Comparison of ENCODE assay signal across 9 cellular contexts in genomic region chr7:35593896-35594295, GRCh38.
DNase-seq lines count a peak whose midpoint lies in the region; ATAC-seq, FAIRE-seq and TF ChIP-seq lines count a peak whose summit lies in the region.
"Had no signal": no experiment of that assay in that cellular context is flagged by ENCODE, and none has a peak within 500 bp of the region (broad histone marks: within the 10 kb centered on the region; RNA-seq: fewer than 3 reads in every experiment).

No MANE protein-coding gene starts in this region.

- no peak overlapping the region for H3K27ac Mint-ChIP-seq in endothelial cell (ENCODE audit: unreplicated experiment)

- H3K9me2 ChIP-seq in DOHH2 (replicated peaks; ENCODE audit: control insufficient read depth, low read length), result no peaks in the 10 kb centered on the region

- no peak for TF ChIP-seq EP300 in A549 (IDR thresholded peaks at IDR 0.05)

- H3K27me3 ChIP-seq in DOHH2 (ENCODE audit: control insufficient read depth, low read length), result 0 out of 2 replicates have a peak, but pooled peaks cover 4% of the 10 kb centered on the region

- no peak overlapping the region for H3K27ac ChIP-seq in A549
- no peak overlapping the region for H3K27ac ChIP-seq in DOHH2 (ENCODE audit: low read depth, low read length)
- H3K27ac ChIP-seq: thoracic aorta had no signal

- H3F3A ChIP-seq in DOHH2 (ENCODE audit: control insufficient read depth, insufficient read depth), result no peaks in the 10 kb centered on the region

- CTCF ChIA-PET in A549 (lab: Yijun Ruan, JAX), result interaction anchor here (1.1 to 3.1 kb wide), 4 partner anchors 9 to 56 kb away, joined by 4 to 12 read pairs (median 4); no protein-coding TSS in a partner anchor

- 44% methylated on average over 8 of the region's 8 CpGs for WGBS in A549 (ENCODE audit: missing lambda C conversion rate)

- H3K4me3 Mint-ChIP-seq in endothelial cell (ENCODE audit: unreplicated experiment), result no peak overlapping the region

- H3K4me2 ChIP-seq in A549 (no peak overlapping the region), DOHH2 (ENCODE audit: low read length) (no peak overlapping the region)

- no peak for TF ChIP-seq POLR2A in A549 (IDR thresholded peaks at IDR 0.05; ENCODE audit: low read length)

- FAIRE-seq in A549 (lab: Jason Lieb, UNC), result no peak

- ATAC-seq in A549 (peak in 1 of 2 experiments; percentile 54; a peak in 3 of 6 replicates), HG03520 (IDR thresholded peaks at IDR 0.05; ENCODE audit: unreplicated experiment) (no peak), HG03439 (IDR thresholded peaks at IDR 0.05; ENCODE audit: unreplicated experiment) (no peak)

- H3K4me1 ChIP-seq in A549 (0 out of 3 replicates have a peak, but pooled peaks cover 3% of the 10 kb centered on the region), DOHH2 (ENCODE audit: control insufficient read depth, low read length) (no peaks in the 10 kb centered on the region)

- no peaks in the 10 kb centered on the region for H3K27me3 Mint-ChIP-seq in endothelial cell (ENCODE audit: unreplicated experiment)

- DNase-seq in A549 (ENCODE audit: low read depth in 1 of 2, low spot score in 1 of 2) (peak in 1 of 2 experiments; percentile 25), NCI-H1930 (lab: John Stamatoyannopoulos, UW) (peak; percentile 6 to 7), endothelial cell (ENCODE audit: low spot score) (peak; percentile 47), NCI-H1048 (lab: John Stamatoyannopoulos, UW) (no peak), midbrain (lab: John Stamatoyannopoulos, UW) (no peak)

- H3K36me3 ChIP-seq in DOHH2 (ENCODE audit: control insufficient read depth, low read length), result no peaks in the 10 kb centered on the region
- H3K36me3 ChIP-seq: thoracic aorta had no signal

- no peaks in the 10 kb centered on the region for H3K79me2 ChIP-seq in DOHH2 (ENCODE audit: control insufficient read depth, low read length)

- POLR2A ChIA-PET in A549 (lab: Yijun Ruan, JAX), result no interaction called here

- peak; percentile 21; the same call in 1 of the 3 replicates for TF ChIP-seq CTCF in A549 (IDR thresholded peaks at IDR 0.05)
- peak; percentile 98 for TF ChIP-seq CTCF in DOHH2 (IDR thresholded peaks at IDR 0.05; ENCODE audit: low read depth, low read length, poor library complexity, severe bottlenecking)
- peak; percentile 69 for TF ChIP-seq CTCF in endothelial cell (IDR thresholded peaks at IDR 0.05; ENCODE audit: unreplicated experiment)

- no peak for TF ChIP-seq RAD21 in A549 (conservative IDR thresholded peaks at IDR 0.05 in 1 of 2, IDR thresholded peaks at IDR 0.05 in 1 of 2)

- no peaks in the 10 kb centered on the region for H3K36me3 Mint-ChIP-seq in endothelial cell (ENCODE audit: low read depth, unreplicated experiment)

- H3K4me1 Mint-ChIP-seq in endothelial cell (ENCODE audit: unreplicated experiment), result peaks cover 5% of the 10 kb centered on the region

- H3K4me3 ChIP-seq in A549 (no peak overlapping the region), DOHH2 (ENCODE audit: low read length) (no peak overlapping the region)
- H3K4me3 ChIP-seq: thoracic aorta had no signal

- no peaks in the 10 kb centered on the region for H3K9me3 Mint-ChIP-seq in endothelial cell (ENCODE audit: unreplicated experiment)

- no peaks in the 10 kb centered on the region for H3K9me3 ChIP-seq in A549
- no peaks in the 10 kb centered on the region for H3K9me3 ChIP-seq in DOHH2 (ENCODE audit: control insufficient read depth, insufficient read depth, low read length)
- H3K9me3 ChIP-seq: thoracic aorta had no signal

- H4K20me1 ChIP-seq in DOHH2 (ENCODE audit: control insufficient read depth, insufficient read depth, low read depth, low read length), result no peaks in the 10 kb centered on the region

TF ChIP-seq in A549, 52 proteins besides CTCF, POLR2A, EP300 and RAD21:
- no peak for TF ChIP-seq EHF (CRISPR knock-in tag; IDR thresholded peaks at IDR 0.05)
- no peak for TF ChIP-seq USF2 (IDR thresholded peaks at IDR 0.05)
- no peak for TF ChIP-seq CEBPB (IDR thresholded peaks at IDR 0.05)
- TF ChIP-seq MAX (IDR thresholded peaks at IDR 0.05), result no peak
- TF ChIP-seq RFX5 (IDR thresholded peaks at IDR 0.05), result no peak
- no peak for TF ChIP-seq ESRRA (IDR thresholded peaks at IDR 0.05; ENCODE audit: borderline replicate concordance, low read length)
- TF ChIP-seq NR3C1 (IDR thresholded peaks at IDR 0.05), result no peak
- TF ChIP-seq HOXB5 (CRISPR knock-in tag; IDR thresholded peaks at IDR 0.05), result no peak
- TF ChIP-seq MAZ (IDR thresholded peaks at IDR 0.05; ENCODE audit: borderline replicate concordance, low read depth, low read length), result no peak
- no peak for TF ChIP-seq NPAS2 (CRISPR knock-in tag; IDR thresholded peaks at IDR 0.05; ENCODE audit: borderline replicate concordance)
- no peak for TF ChIP-seq E2F6 (IDR thresholded peaks at IDR 0.05; ENCODE audit: borderline replicate concordance, low read depth)
- TF ChIP-seq ZFP36 (IDR thresholded peaks at IDR 0.05; ENCODE audit: borderline replicate concordance, partially characterized antibody), result no peak

Comparison
In these comparisons a context has a peak if more than half of its experiments do, and no peak if none do; other contexts are left out.
1. DNase-seq: peak in NCI-H1930 (2 of 2) and endothelial cell (single experiment); none in NCI-H1048 (single experiment) and midbrain (single experiment).
2. CTCF ChIP-seq: peak in every context shown above with its lines; median percentile 98 in DOHH2; 69 in endothelial cell; 21 in A549.